In genomic region chr11:122723576-122723975, GRCh38 we compare ENCODE assay signal across 13 cellular contexts.
A peak's percentile ranks its signal among the peaks of the same experiment; 100 is the strongest.
DNase-seq lines count a peak whose midpoint lies in the region; ATAC-seq and TF ChIP-seq lines count a peak whose summit lies in the region.
"Had no signal": no experiment of that assay in that cellular context is flagged by ENCODE, and none has a peak within 500 bp of the region (broad histone marks: within the 10 kb centered on the region; RNA-seq: fewer than 3 reads in every experiment).

No MANE protein-coding gene starts in this region.

- no peaks in the 10 kb centered on the region for H3K27me3 ChIP-seq in SJSA1 (replicated peaks)
- no peaks in the 10 kb centered on the region for H3K27me3 ChIP-seq in MG63
- H3K27me3 ChIP-seq: adrenal gland, right atrium auricular region had no signal

- POLR2A ChIA-PET in activated naive CD8-positive, alpha-beta T cell treated with anti-CD3 and anti-CD28 coated beads, Interleukin-2, amount 10 ng/mL, durations not matched to agents 7 days and 5 days (lab: Charles Lee): interaction anchor here (0.7 to 1.4 kb wide), 5 partner anchors 20 to 68 kb away, joined by 3 to 5 read pairs (median 3); partner anchors contain the start of gene UBASH3B

- H3K36me3 Mint-ChIP-seq in HFFc6 (ENCODE audit: low read depth) (peaks cover 15% of the 10 kb centered on the region; the same call in 1 of the 2 replicates), osteocyte (ENCODE audit: unreplicated experiment) (no peaks in the 10 kb centered on the region)
- H3K36me3 Mint-ChIP-seq in activated naive CD8-positive, alpha-beta T cell treated with anti-CD3 and anti-CD28 coated beads, Interleukin-2, amount 10 ng/mL, durations not matched to agents 7 days and 5 days: peaks cover 18% of the 10 kb centered on the region

- H3K27ac ChIP-seq in SJSA1: peak overlapping the region; percentile 60
- H3K27ac ChIP-seq: adrenal gland, right atrium auricular region had no signal

- H3K27me3 Mint-ChIP-seq in HFFc6 (ENCODE audit: insufficient read depth) (no peaks in the 10 kb centered on the region; the same call in none of the 2 replicates), osteocyte (ENCODE audit: unreplicated experiment) (no peaks in the 10 kb centered on the region)
- H3K27me3 Mint-ChIP-seq in activated naive CD8-positive, alpha-beta T cell treated with anti-CD3 and anti-CD28 coated beads, Interleukin-2, amount 10 ng/mL, durations not matched to agents 7 days and 5 days: no peaks in the 10 kb centered on the region

- ATAC-seq in activated naive CD8-positive, alpha-beta T cell treated with anti-CD3 and anti-CD28 coated beads, Interleukin-2, amount 10 ng/mL, durations not matched to agents 7 days and 5 days (ENCODE audit: low read depth): peak; percentile 42
- ATAC-seq in GM18519 (IDR thresholded peaks at IDR 0.05; ENCODE audit: low FRiP score, unreplicated experiment) (no peak), GM19455 (IDR thresholded peaks at IDR 0.05; ENCODE audit: unreplicated experiment) (no peak)

- DNase-seq in HFFc6: no peak
- peak; percentile 54 to 63 for DNase-seq in SJSA1 (ENCODE audit: low read depth in 1 of 2, low spot score in 2 of 2)
- DNase-seq in activated naive CD8-positive, alpha-beta T cell treated with anti-CD3 and anti-CD28 coated beads, Interleukin-2, amount 10 ng/mL, durations not matched to agents 7 days and 5 days: no peak
- no peak for DNase-seq in osteocyte (ENCODE audit: extremely low spot score, unreplicated experiment)
- no peak for DNase-seq in MG63
- DNase-seq: adrenal gland, DMS153, hippocampal formation, NCI-H187 treated with DMSO at 0.1 percent for 48 hours, T-helper 9 cell had no signal

- H3K9me3 Mint-ChIP-seq in HFFc6 (no peaks in the 10 kb centered on the region), osteocyte (ENCODE audit: unreplicated experiment) (no peaks in the 10 kb centered on the region)
- no peaks in the 10 kb centered on the region for H3K9me3 Mint-ChIP-seq in activated naive CD8-positive, alpha-beta T cell treated with anti-CD3 and anti-CD28 coated beads, Interleukin-2, amount 10 ng/mL, durations not matched to agents 7 days and 5 days

- no peak for TF ChIP-seq CTCF in HFFc6 (IDR thresholded peaks at IDR 0.05)
- no peak for TF ChIP-seq CTCF in osteocyte (IDR thresholded peaks at IDR 0.05)

- H3K4me1 Mint-ChIP-seq in HFFc6 (ENCODE audit: low read depth): peaks cover 82% of the 10 kb centered on the region
- H3K4me1 Mint-ChIP-seq in activated naive CD8-positive, alpha-beta T cell treated with anti-CD3 and anti-CD28 coated beads, Interleukin-2, amount 10 ng/mL, durations not matched to agents 7 days and 5 days: peaks cover 73% of the 10 kb centered on the region
- H3K4me1 Mint-ChIP-seq in osteocyte (ENCODE audit: unreplicated experiment): peaks cover 65% of the 10 kb centered on the region

- H3K4me3 Mint-ChIP-seq in HFFc6 (no peak overlapping the region), osteocyte (ENCODE audit: unreplicated experiment) (no peak overlapping the region)
- peak overlapping the region; percentile 70 for H3K4me3 Mint-ChIP-seq in activated naive CD8-positive, alpha-beta T cell treated with anti-CD3 and anti-CD28 coated beads, Interleukin-2, amount 10 ng/mL, durations not matched to agents 7 days and 5 days

- H3K9me3 ChIP-seq in SJSA1 (replicated peaks): no peaks in the 10 kb centered on the region
- H3K9me3 ChIP-seq in MG63: no peaks in the 10 kb centered on the region
- H3K9me3 ChIP-seq: adrenal gland, right atrium auricular region had no signal

- H3K4me3 ChIP-seq in SJSA1: no peak overlapping the region
- no peak overlapping the region for H3K4me3 ChIP-seq in MG63
- H3K4me3 ChIP-seq: adrenal gland, right atrium auricular region had no signal

- H3K36me3 ChIP-seq in SJSA1 (no peaks in the 10 kb centered on the region), MG63 (peaks cover 3% of the 10 kb centered on the region; the same call in 1 of the 2 replicates)
- H3K36me3 ChIP-seq: adrenal gland, right atrium auricular region had no signal

- H3K27ac Mint-ChIP-seq in HFFc6 (peak overlapping the region; percentile 71), osteocyte (ENCODE audit: unreplicated experiment) (peak overlapping the region; percentile 59)
- H3K27ac Mint-ChIP-seq in activated naive CD8-positive, alpha-beta T cell treated with anti-CD3 and anti-CD28 coated beads, Interleukin-2, amount 10 ng/mL, durations not matched to agents 7 days and 5 days: peak overlapping the region; percentile 80

- H3K4me1 ChIP-seq in SJSA1 (replicated peaks): peaks cover 43% of the 10 kb centered on the region

Comparison
In these comparisons a context has a peak if more than half of its experiments do, and no peak if none do; other contexts are left out.
1. DNase-seq: peak in SJSA1 (2 of 2); none in HFFc6 (single experiment), activated naive CD8-positive, alpha-beta T cell treated with anti-CD3 and anti-CD28 coated beads, Interleukin-2, amount 10 ng/mL, durations not matched to agents 7 days and 5 days (single experiment), osteocyte (single experiment) and MG63 (single experiment).
2. Peak in every context shown above with its lines, with median percentiles within 50 percentile points of each other: H3K27ac Mint-ChIP-seq.